Comparison of ENCODE assay signal across 1 cellular context in genomic region chr17:32877164-32877764, GRCh38.
TF ChIP-seq lines count a peak whose summit lies in the region.

No MANE protein-coding gene starts in this region.

TF ChIP-seq in HEK293, 187 proteins besides CTCF, POLR2A, EP300 and RAD21 (continued from another document):
- peak; percentile 64 for TF ChIP-seq PRDM10 (tag by site-specific recombination; IDR thresholded peaks at IDR 0.05)
- no peak for TF ChIP-seq ZNF501 (tag by site-specific recombination; IDR thresholded peaks at IDR 0.05)
- no peak for TF ChIP-seq ZBTB20 (tag by site-specific recombination; IDR thresholded peaks at IDR 0.05)
- TF ChIP-seq ZNF362 (tag by site-specific recombination; IDR thresholded peaks at IDR 0.05) = no peak
- TF ChIP-seq GLI2 (tag by site-specific recombination; IDR thresholded peaks at IDR 0.05; ENCODE audit: borderline replicate concordance, low read depth) = no peak
- no peak for TF ChIP-seq TRIM28 (IDR thresholded peaks at IDR 0.05; ENCODE audit: borderline replicate concordance, low read length)
- no peak for TF ChIP-seq HOXD13 (CRISPR knock-in tag; IDR thresholded peaks at IDR 0.05; ENCODE audit: borderline replicate concordance)
- no peak for TF ChIP-seq ZBTB1 (tag by site-specific recombination; IDR thresholded peaks at IDR 0.05)
- no peak for TF ChIP-seq ZBTB17 (tag by site-specific recombination; IDR thresholded peaks at IDR 0.05)
- no peak for TF ChIP-seq ZNF660 (tag by site-specific recombination; IDR thresholded peaks at IDR 0.05)
- TF ChIP-seq ZNF843 (tag by site-specific recombination; IDR thresholded peaks at IDR 0.05) = no peak
- TF ChIP-seq ZBTB8A (tag by site-specific recombination; IDR thresholded peaks at IDR 0.05) = peak; percentile 74
- TF ChIP-seq ZNF394 (tag by site-specific recombination; IDR thresholded peaks at IDR 0.05; ENCODE audit: borderline replicate concordance) = no peak
- TF ChIP-seq, protein P1, sequence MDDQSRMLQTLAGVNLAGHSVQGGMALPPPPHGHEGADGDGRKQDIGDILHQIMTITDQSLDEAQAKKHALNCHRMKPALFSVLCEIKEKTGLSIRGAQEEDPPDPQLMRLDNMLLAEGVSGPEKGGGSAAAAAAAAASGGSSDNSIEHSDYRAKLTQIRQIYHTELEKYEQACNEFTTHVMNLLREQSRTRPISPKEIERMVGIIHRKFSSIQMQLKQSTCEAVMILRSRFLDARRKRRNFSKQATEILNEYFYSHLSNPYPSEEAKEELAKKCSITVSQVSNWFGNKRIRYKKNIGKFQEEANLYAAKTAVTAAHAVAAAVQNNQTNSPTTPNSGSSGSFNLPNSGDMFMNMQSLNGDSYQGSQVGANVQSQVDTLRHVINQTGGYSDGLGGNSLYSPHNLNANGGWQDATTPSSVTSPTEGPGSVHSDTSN (CRISPR knock-in tag; IDR thresholded peaks at IDR 0.05) = 0 out of 2 replicates have a peak, but pooled peaks have one; percentile 55
- no peak for TF ChIP-seq ZNF621 (tag by site-specific recombination; IDR thresholded peaks at IDR 0.05)
- no peak for TF ChIP-seq ZNF707 (tag by site-specific recombination; IDR thresholded peaks at IDR 0.05)
- no peak for TF ChIP-seq ZNF239 (tag by site-specific recombination; IDR thresholded peaks at IDR 0.05)
- TF ChIP-seq MEIS1 (CRISPR knock-in tag; IDR thresholded peaks at IDR 0.05; ENCODE audit: borderline replicate concordance) = no peak
